Comparison of ENCODE assay signal across 19 cellular contexts in genomic region chr17:19714542-19715411, GRCh38. TPM values are rescaled to one million over a fixed set of nuclear protein-coding genes. Genes with fewer than 3 reads are reported as not detected.
DNase-seq lines count a peak whose midpoint lies in the region; ATAC-seq, FAIRE-seq and TF ChIP-seq lines count a peak whose summit lies in the region.
"Had no signal": no experiment of that assay in that cellular context is flagged by ENCODE, and none has a peak within 500 bp of the region (broad histone marks: within the 10 kb centered on the region; RNA-seq: fewer than 3 reads in every experiment).

No MANE protein-coding gene starts in this region.

- 65 to 87% (median 74%) methylated on average over 24 to 27 of the region's 27 CpGs for whole genome bisulfite sequencing in small intestine, 3 donors

- POLR2A ChIA-PET in naive thymus-derived CD4-positive, alpha-beta T cell (lab: Charles Lee) = no interaction called here

- DNase-seq in NCI-H146 (lab: John Stamatoyannopoulos, UW) (peak; percentile 29), NCI-H146 treated with DMSO at 0.1 percent for 48 hours (lab: John Stamatoyannopoulos, UW; ENCODE audit: unreplicated experiment) (no peak), NCI-H2171 (lab: John Stamatoyannopoulos, UW) (peak; percentile 17), epithelial cell of proximal tubule (ENCODE audit: low read depth) (no peak), small intestine (peak; percentile 42), breast epithelium (ENCODE audit: low spot score in 2 of 2) (no peak)
- DNase-seq in naive thymus-derived CD4-positive, alpha-beta T cell = no peak
- DNase-seq in stimulated activated naive B cell treated with anti-CD40 and anti-IgM and Interleukin-4, amounts not matched to agents 10 μg/mL and 1 μg/mL and 100 μg/mL, for 72 hours = no peak
- DNase-seq: activated CD8-positive, alpha-beta T cell treated with anti-CD3 and anti-CD28 coated beads, Interleukin-2, amount 10 ng/mL, durations not matched to agents 7 days and 5 days; amniotic stem cell; hippocampal formation; left cardiac atrium; NCI-H1048; NCI-H524 treated with DMSO at 0.1 percent for 48 hours; transverse colon had no signal

- no peaks in the 10 kb centered on the region for H3K27me3 Mint-ChIP-seq in naive thymus-derived CD4-positive, alpha-beta T cell
- peaks cover 1 to 3% of the 10 kb centered on the region in 2 donors for H3K27me3 Mint-ChIP-seq in stimulated activated naive B cell treated with anti-CD40 and anti-IgM and Interleukin-4, amounts not matched to agents 10 μg/mL and 1 μg/mL and 100 μg/mL, for 72 hours

- no peak overlapping the region for H3K4me3 Mint-ChIP-seq in naive thymus-derived CD4-positive, alpha-beta T cell
- H3K4me3 Mint-ChIP-seq in stimulated activated naive B cell treated with anti-CD40 and anti-IgM and Interleukin-4, amounts not matched to agents 10 μg/mL and 1 μg/mL and 100 μg/mL, for 72 hours = no peak overlapping the region
- H3K4me3 Mint-ChIP-seq: activated CD8-positive, alpha-beta T cell treated with anti-CD3 and anti-CD28 coated beads, Interleukin-2, amount 10 ng/mL, durations not matched to agents 7 days and 5 days had no signal

- FAIRE-seq in small intestine (lab: Jason Lieb, UNC) = no peak

- ATAC-seq in naive thymus-derived CD4-positive, alpha-beta T cell = no peak
- ATAC-seq in stimulated activated naive B cell treated with anti-CD40 and anti-IgM and Interleukin-4, amounts not matched to agents 10 μg/mL and 1 μg/mL and 100 μg/mL, for 72 hours (replicated peaks) = no peak
- ATAC-seq: activated CD8-positive, alpha-beta T cell treated with anti-CD3 and anti-CD28 coated beads, Interleukin-2, amount 10 ng/mL, durations not matched to agents 7 days and 5 days; left cardiac atrium; Panc1 had no signal

- H3K36me3 ChIP-seq in small intestine (ENCODE audit: control insufficient read depth in 2 of 2, insufficient read depth in 2 of 2, low read length in 2 of 2) (no peaks in the 10 kb centered on the region), breast epithelium (no peaks in the 10 kb centered on the region)
- H3K36me3 ChIP-seq in naive thymus-derived CD4-positive, alpha-beta T cell (ENCODE audit: control insufficient read depth in 2 of 3, insufficient read depth in 3 of 3, low read length in 3 of 3) = no peaks in the 10 kb centered on the region
- H3K36me3 ChIP-seq: transverse colon had no signal

- intact Hi-C loops in naive thymus-derived CD4-positive, alpha-beta T cell (cut with micrococcal nuclease) = no loop called here
- intact Hi-C loops in breast epithelium (cut with DNase I; ENCODE audit: low total_unique reads) = no loop called here

- H3K27me3 ChIP-seq in small intestine (ENCODE audit: control insufficient read depth in 2 of 2, insufficient read depth in 2 of 2, low read length in 2 of 2) = no peaks in the 10 kb centered on the region
- no peaks in the 10 kb centered on the region for H3K27me3 ChIP-seq in naive thymus-derived CD4-positive, alpha-beta T cell (ENCODE audit: control insufficient read depth in 2 of 2, insufficient read depth in 2 of 2, low read length in 2 of 2)
- H3K27me3 ChIP-seq in breast epithelium = no peaks in the 10 kb centered on the region
- H3K27me3 ChIP-seq: transverse colon had no signal

- H3K4me1 Mint-ChIP-seq in naive thymus-derived CD4-positive, alpha-beta T cell = peaks cover 0 to 5% (median 0%) of the 10 kb centered on the region in 7 donors
- no peaks in the 10 kb centered on the region for H3K4me1 Mint-ChIP-seq in stimulated activated naive B cell treated with anti-CD40 and anti-IgM and Interleukin-4, amounts not matched to agents 10 μg/mL and 1 μg/mL and 100 μg/mL, for 72 hours

- H3K27ac Mint-ChIP-seq in naive thymus-derived CD4-positive, alpha-beta T cell = no peak overlapping the region
- no peak overlapping the region for H3K27ac Mint-ChIP-seq in stimulated activated naive B cell treated with anti-CD40 and anti-IgM and Interleukin-4, amounts not matched to agents 10 μg/mL and 1 μg/mL and 100 μg/mL, for 72 hours
- H3K27ac Mint-ChIP-seq: activated CD8-positive, alpha-beta T cell treated with anti-CD3 and anti-CD28 coated beads, Interleukin-2, amount 10 ng/mL, durations not matched to agents 7 days and 5 days had no signal

- H3K27ac ChIP-seq in small intestine (ENCODE audit: low read depth in 1 of 2, low read length in 1 of 2) (no peak overlapping the region), breast epithelium (no peak overlapping the region)
- no peak overlapping the region for H3K27ac ChIP-seq in naive thymus-derived CD4-positive, alpha-beta T cell (ENCODE audit: low read depth, low read length)
- H3K27ac ChIP-seq: C4-2B, KMS-11, parathyroid adenoma, transverse colon had no signal

- CTCF ChIA-PET in naive thymus-derived CD4-positive, alpha-beta T cell (lab: Charles Lee) = interaction anchor here (0.5 kb wide), 1 partner anchor 13 kb away, joined by 4 read pairs; no protein-coding TSS in a partner anchor

- H3K4me1 ChIP-seq in small intestine (ENCODE audit: control insufficient read depth in 2 of 2, insufficient read depth in 1 of 2, low read depth in 1 of 2, low read length in 1 of 2) (peaks cover 4 to 13% of the 10 kb centered on the region in 2 donors), breast epithelium (no peaks in the 10 kb centered on the region)
- no peaks in the 10 kb centered on the region for H3K4me1 ChIP-seq in naive thymus-derived CD4-positive, alpha-beta T cell (ENCODE audit: control insufficient read depth in 2 of 2, insufficient read depth in 2 of 2, low read length in 2 of 2)
- H3K4me1 ChIP-seq: parathyroid adenoma had no signal

- H3K9me3 Mint-ChIP-seq in naive thymus-derived CD4-positive, alpha-beta T cell = no peaks in the 10 kb centered on the region
- no peaks in the 10 kb centered on the region for H3K9me3 Mint-ChIP-seq in stimulated activated naive B cell treated with anti-CD40 and anti-IgM and Interleukin-4, amounts not matched to agents 10 μg/mL and 1 μg/mL and 100 μg/mL, for 72 hours

- H3K36me3 Mint-ChIP-seq in naive thymus-derived CD4-positive, alpha-beta T cell = no peaks in the 10 kb centered on the region
- H3K36me3 Mint-ChIP-seq in stimulated activated naive B cell treated with anti-CD40 and anti-IgM and Interleukin-4, amounts not matched to agents 10 μg/mL and 1 μg/mL and 100 μg/mL, for 72 hours = no peaks in the 10 kb centered on the region

- no peak for TF ChIP-seq POLR2A in breast epithelium (IDR thresholded peaks at IDR 0.05)

- H3K4me3 ChIP-seq in epithelial cell of proximal tubule (ENCODE audit: low read depth, low read length) (peak overlapping the region; percentile 16), small intestine (ENCODE audit: low read depth in 1 of 2, low read length in 2 of 2) (no peak overlapping the region), breast epithelium (no peak overlapping the region)
- H3K4me3 ChIP-seq in naive thymus-derived CD4-positive, alpha-beta T cell (ENCODE audit: low read length) = no peak overlapping the region
- H3K4me3 ChIP-seq: transverse colon had no signal

- no peak for TF ChIP-seq CTCF in epithelial cell of proximal tubule (conservative IDR thresholded peaks at IDR 0.05; ENCODE audit: low read depth, low read length)
- TF ChIP-seq CTCF in breast epithelium (IDR thresholded peaks at IDR 0.05) = no peak

- H3K9me3 ChIP-seq in small intestine (ENCODE audit: control insufficient read depth, low read depth) (no peaks in the 10 kb centered on the region), breast epithelium (no peaks in the 10 kb centered on the region)
- no peaks in the 10 kb centered on the region for H3K9me3 ChIP-seq in naive thymus-derived CD4-positive, alpha-beta T cell (ENCODE audit: control insufficient read depth in 2 of 3, low read length in 3 of 3)
- H3K9me3 ChIP-seq: transverse colon had no signal

RNA-seq across cellular contexts. Expression of gene SLC47A2, which starts 1.6 kb away (rescaled TPM):
- not detected in 2 replicates for total RNA-seq in epithelial cell of proximal tubule
- polyA plus RNA-seq in small intestine = 1 to 10 TPM in 1 of 3 donors, under 1 TPM in 2; 0.34 to 1.1 (median 0.45) TPM
- total RNA-seq in naive thymus-derived CD4-positive, alpha-beta T cell = not detected
- not detected for polyA plus RNA-seq in naive thymus-derived CD4-positive, alpha-beta T cell
- total RNA-seq in breast epithelium = under 1 TPM in 2 of 3 donors, not detected in 1; 0.15 to 0.66 TPM
- total RNA-seq: activated CD8-positive, alpha-beta T cell treated with anti-CD3 and anti-CD28 coated beads, Interleukin-2, amount 10 ng/mL, durations not matched to agents 7 days and 5 days; left cardiac atrium had no signal

RNA-seq across cellular contexts. Expression of gene ALDH3A1, which starts 33.3 kb away (rescaled TPM):
- total RNA-seq in epithelial cell of proximal tubule (3.3 TPM in 1 of 2 replicates, not detected in the other), breast epithelium (1 to 10 TPM; 1.1 to 5.6 (median 2.0) TPM)
- polyA plus RNA-seq in small intestine = 1 to 10 TPM; 2.4 to 5.8 (median 3.8) TPM
- total RNA-seq in naive thymus-derived CD4-positive, alpha-beta T cell = under 1 TPM in 1 of 5 experiments, not detected in 4; 0.61 TPM
- polyA plus RNA-seq in naive thymus-derived CD4-positive, alpha-beta T cell = not detected
- total RNA-seq: activated CD8-positive, alpha-beta T cell treated with anti-CD3 and anti-CD28 coated beads, Interleukin-2, amount 10 ng/mL, durations not matched to agents 7 days and 5 days had no signal

Comparison
In these comparisons a context has a peak if more than half of its experiments do, and no peak if none do; other contexts are left out.
1. DNase-seq: peak in NCI-H146 (single experiment), NCI-H2171 (single experiment) and small intestine (single experiment); none in NCI-H146 treated with DMSO at 0.1 percent for 48 hours (single experiment), epithelial cell of proximal tubule (single experiment), naive thymus-derived CD4-positive, alpha-beta T cell (0 of 9), breast epithelium (0 of 2) and stimulated activated naive B cell treated with anti-CD40 and anti-IgM and Interleukin-4, amounts not matched to agents 10 μg/mL and 1 μg/mL and 100 μg/mL, for 72 hours (single experiment).